Comparison of ENCODE assay signal across 10 cellular contexts in genomic region chr1:160726114-160726497, GRCh38.
DNase-seq lines count a peak whose midpoint lies in the region; ATAC-seq, FAIRE-seq and TF ChIP-seq lines count a peak whose summit lies in the region.
"Had no signal": no experiment of that assay in that cellular context is flagged by ENCODE, and none has a peak within 500 bp of the region (broad histone marks: within the 10 kb centered on the region; RNA-seq: fewer than 3 reads in every experiment).

No MANE protein-coding gene starts in this region.

- peaks cover 23% of the 10 kb centered on the region for H3K4me1 ChIP-seq in MM.1S (ENCODE audit: low read length)
- H3K4me1 ChIP-seq: body of pancreas had no signal

- peaks cover 9% of the 10 kb centered on the region for H3F3A ChIP-seq in MM.1S (ENCODE audit: insufficient read depth, low read length)

- H3K4me2 ChIP-seq in MM.1S (ENCODE audit: low read depth, low read length): peak overlapping the region; percentile 70
- H3K4me2 ChIP-seq: neural progenitor cell had no signal

- H4K20me1 ChIP-seq in MM.1S (ENCODE audit: insufficient read depth, low read length): no peaks in the 10 kb centered on the region

- H3K9ac ChIP-seq in MM.1S (ENCODE audit: low read length): peak overlapping the region; percentile 23; the same call in 1 of the 2 replicates
- H3K9ac ChIP-seq: neural progenitor cell had no signal

- no peaks in the 10 kb centered on the region for H3K9me3 ChIP-seq in MM.1S (replicated peaks; ENCODE audit: insufficient read depth, low read length)
- H3K9me3 ChIP-seq: body of pancreas had no signal

- DNase-seq in EH (ENCODE audit: low read depth) (peak; percentile 25), MM.1S (peak; percentile 77), fibroblast of mammary gland (ENCODE audit: low read depth) (peak; percentile 14), T1000 (lab: John Stamatoyannopoulos, UW) (no peak), RCC 7860 (ENCODE audit: low spot score) (no peak)
- no peak for DNase-seq in activated CD4-positive, alpha-beta T cell treated with anti-CD3 and anti-CD28 coated beads for 1 hour
- DNase-seq in activated CD4-positive, alpha-beta T cell treated with anti-CD3 and anti-CD28 coated beads, Interleukin-2, amount 50 U/mL, for 4 hours: no peak

- H3K27me3 ChIP-seq in MM.1S (replicated peaks; ENCODE audit: insufficient read depth, low read length): no peaks in the 10 kb centered on the region
- H3K27me3 ChIP-seq: body of pancreas, neural progenitor cell had no signal

- peak; percentile 28 for ATAC-seq in GM21786 (IDR thresholded peaks at IDR 0.05; ENCODE audit: unreplicated experiment)

- no peaks in the 10 kb centered on the region for H3K79me2 ChIP-seq in MM.1S (ENCODE audit: low read length)

- H3K9me2 ChIP-seq in MM.1S (replicated peaks; ENCODE audit: insufficient read depth, low read length): no peaks in the 10 kb centered on the region

- H2AFZ ChIP-seq in MM.1S (ENCODE audit: low read length): peak overlapping the region; percentile 78

- H3K4me3 ChIP-seq in MM.1S (ENCODE audit: low read length) (peak overlapping the region; percentile 14; the same call in 1 of the 2 replicates), fibroblast of mammary gland (ENCODE audit: control insufficient read depth, low read depth, low read length) (no peak overlapping the region)
- H3K4me3 ChIP-seq: body of pancreas, neural progenitor cell had no signal

- H3K36me3 ChIP-seq in MM.1S (replicated peaks; ENCODE audit: insufficient read depth, low read length): no peaks in the 10 kb centered on the region
- H3K36me3 ChIP-seq: neural progenitor cell had no signal

- no peak for TF ChIP-seq CTCF in MM.1S (IDR thresholded peaks at IDR 0.05; ENCODE audit: low read length)
- no peak for TF ChIP-seq CTCF in fibroblast of mammary gland (conservative IDR thresholded peaks at IDR 0.05; ENCODE audit: control insufficient read depth, insufficient read depth, low read depth, low read length)

- H3K27ac ChIP-seq in MM.1S (ENCODE audit: low read length): peak overlapping the region; percentile 56; the same call in 1 of the 2 replicates
- H3K27ac ChIP-seq: body of pancreas, neural progenitor cell had no signal

- FAIRE-seq in RCC 7860 (lab: Jason Lieb, UNC): no peak

Comparison
In these comparisons a context has a peak if more than half of its experiments do, and no peak if none do; other contexts are left out.
1. DNase-seq: peak in EH (single experiment), MM.1S (single experiment) and fibroblast of mammary gland (single experiment); none in T1000 (single experiment), RCC 7860 (single experiment), activated CD4-positive, alpha-beta T cell treated with anti-CD3 and anti-CD28 coated beads for 1 hour (single experiment) and activated CD4-positive, alpha-beta T cell treated with anti-CD3 and anti-CD28 coated beads, Interleukin-2, amount 50 U/mL, for 4 hours (0 of 2).